In the genomic region with DNA sequence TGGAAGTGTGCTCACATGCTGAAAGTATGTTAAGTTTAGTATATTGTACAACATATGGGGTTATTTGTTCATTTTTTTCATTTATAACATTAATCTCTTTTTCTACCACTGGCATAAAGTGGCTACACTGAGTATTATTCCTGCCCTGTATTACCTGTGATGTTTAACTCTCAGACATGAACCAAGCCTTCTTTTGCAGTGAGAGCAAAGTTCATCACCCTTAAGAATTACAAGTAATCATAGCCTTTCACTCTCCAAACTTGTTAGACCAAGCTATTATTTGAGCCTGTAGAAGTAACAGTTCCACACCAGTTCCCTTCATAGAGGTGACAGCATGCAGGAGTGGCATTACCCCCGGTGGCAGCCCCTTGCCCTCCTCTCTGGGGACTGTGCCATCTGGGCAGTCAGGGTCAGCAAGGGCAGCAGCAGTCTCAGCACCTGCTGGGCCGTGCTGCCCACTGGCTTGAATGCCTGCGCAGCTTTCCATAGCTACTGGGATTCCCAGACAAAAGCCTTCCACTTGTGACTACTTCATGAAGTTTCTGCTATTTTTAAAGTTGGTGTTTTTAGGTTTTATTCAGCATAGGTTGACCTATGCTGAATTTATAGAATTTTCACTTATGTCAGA, we compare ENCODE assay signal across 15 cellular contexts.
DNase-seq lines count a peak whose midpoint lies in the region; ATAC-seq and TF ChIP-seq lines count a peak whose summit lies in the region.
"Had no signal": no experiment of that assay in that cellular context is flagged by ENCODE, and none has a peak within 500 bp of the region (broad histone marks: within the 10 kb centered on the region; RNA-seq: fewer than 3 reads in every experiment).

No MANE protein-coding gene starts in this region.

- H3K4me3 ChIP-seq in heart left ventricle (no peak overlapping the region), right atrium auricular region (no peak overlapping the region), SK-N-SH (ENCODE audit: low read depth in 2 of 2, low read length in 1 of 2) (no peak overlapping the region)

- H3K27me3 Mint-ChIP-seq in osteocyte (ENCODE audit: unreplicated experiment) = no peaks in the 10 kb centered on the region

- H3K4me3 Mint-ChIP-seq in osteocyte (ENCODE audit: unreplicated experiment) = no peak overlapping the region

- peaks cover 10% of the 10 kb centered on the region for H3K4me1 Mint-ChIP-seq in osteocyte (ENCODE audit: unreplicated experiment)

- H3K9me3 ChIP-seq in heart left ventricle (no peaks in the 10 kb centered on the region), right atrium auricular region (no peaks in the 10 kb centered on the region), SK-N-SH (no peaks in the 10 kb centered on the region)
- H3K9me3 ChIP-seq: Caco-2 had no signal

- H3K4me1 ChIP-seq in heart left ventricle (peaks cover 0 to 45% (median 23%) of the 10 kb centered on the region in 12 donors), right atrium auricular region (peaks cover 0 to 26% of the 10 kb centered on the region in 2 donors), SK-N-SH (ENCODE audit: control insufficient read depth in 1 of 2, insufficient read depth in 2 of 2, low read depth in 1 of 2, low read length in 1 of 2) (peaks cover 5 to 10% of the 10 kb centered on the region in 2 experiments; a peak in 2 of 4 replicates)
- H3K4me1 ChIP-seq: Caco-2 had no signal

- TF ChIP-seq CTCF in heart left ventricle (IDR thresholded peaks at IDR 0.05) = no peak
- TF ChIP-seq CTCF in right atrium auricular region (IDR thresholded peaks at IDR 0.05) = no peak
- no peak for TF ChIP-seq CTCF in osteocyte (IDR thresholded peaks at IDR 0.05)
- no peak for TF ChIP-seq CTCF in SK-N-SH (IDR thresholded peaks at IDR 0.05)

- peaks cover 4% of the 10 kb centered on the region for H3K36me3 Mint-ChIP-seq in osteocyte (ENCODE audit: unreplicated experiment)

- TF ChIP-seq EP300 in SK-N-SH (IDR thresholded peaks at IDR 0.05; ENCODE audit: borderline replicate concordance in 1 of 2, low read depth in 1 of 2, low read length in 1 of 2) = no peak

- TF ChIP-seq POLR2A in heart left ventricle (IDR thresholded peaks at IDR 0.05) = no peak

- CTCF ChIA-PET in SK-N-SH (lab: Yijun Ruan, JAX) = interaction anchor here (1.2 to 7.4 kb wide), 7 partner anchors 9 to 78 kb away, joined by 3 to 42 read pairs (median 4); no protein-coding TSS in a partner anchor

- H4K20me1 ChIP-seq in SK-N-SH (ENCODE audit: insufficient read depth) = no peaks in the 10 kb centered on the region

- H3K27me3 ChIP-seq in heart left ventricle = no peaks in the 10 kb centered on the region
- no peaks in the 10 kb centered on the region for H3K27me3 ChIP-seq in right atrium auricular region
- no peaks in the 10 kb centered on the region for H3K27me3 ChIP-seq in SK-N-SH (ENCODE audit: insufficient read depth)

- H2AFZ ChIP-seq in SK-N-SH (ENCODE audit: low read depth) = no peak overlapping the region

- H3F3A ChIP-seq in SK-N-SH (replicated peaks; ENCODE audit: insufficient read depth) = peaks cover 7% of the 10 kb centered on the region

- POLR2A ChIA-PET in SK-N-SH (lab: Yijun Ruan, JAX) = no interaction called here

- H3K4me2 ChIP-seq in SK-N-SH = no peak overlapping the region

- peak in 1 of 4 donors; percentile 30 for ATAC-seq in heart left ventricle
- peak; percentile 86 for ATAC-seq in left colon
- no peak for ATAC-seq in left lobe of liver
- no peak for ATAC-seq in GM19463 (IDR thresholded peaks at IDR 0.05; ENCODE audit: unreplicated experiment)

- H3K27ac Mint-ChIP-seq in osteocyte (ENCODE audit: unreplicated experiment) = no peak overlapping the region

- DNase-seq in heart left ventricle = no peak
- DNase-seq in right atrium auricular region (ENCODE audit: low spot score) = no peak
- DNase-seq in left colon = no peak
- peak; percentile 42 for DNase-seq in osteocyte (ENCODE audit: extremely low spot score, unreplicated experiment)
- DNase-seq in hepatic stellate cell (ENCODE audit: low spot score) = no peak
- DNase-seq in SK-N-SH = no peak
- DNase-seq in left lobe of liver (ENCODE audit: low spot score) = no peak
- DNase-seq: Caco-2, H7, NCI-H1048, NCI-H1436 treated with DMSO at 0.1 percent for 48 hours, NCI-H2029 treated with DMSO at 0.1 percent for 48 hours, NCI-H82 had no signal

- H3K79me2 ChIP-seq in SK-N-SH (ENCODE audit: insufficient read depth) = peaks cover 17% of the 10 kb centered on the region; the same call in 1 of the 2 replicates

- no peak for TF ChIP-seq RAD21 in SK-N-SH (IDR thresholded peaks at IDR 0.05; ENCODE audit: low read length)

- 46 to 71% (median 62%) methylated on average over 3 of the region's 3 CpGs for WGBS in heart left ventricle, 4 donors
- 89% methylated on average over 3 of the region's 3 CpGs for WGBS in SK-N-SH (ENCODE audit: low lambda C conversion rate)

- H3K9me2 ChIP-seq in SK-N-SH = no peaks in the 10 kb centered on the region

- H3K36me3 ChIP-seq in heart left ventricle (peaks cover 0 to 37% (median 21%) of the 10 kb centered on the region in 9 donors), right atrium auricular region (peaks cover 8% of the 10 kb centered on the region), SK-N-SH (replicated peaks in 1 of 2; ENCODE audit: control insufficient read depth in 1 of 2, insufficient read depth in 2 of 2, low read length in 1 of 2) (peaks cover 13 to 19% of the 10 kb centered on the region in 2 experiments)

- H3K9me3 Mint-ChIP-seq in osteocyte (ENCODE audit: unreplicated experiment) = no peaks in the 10 kb centered on the region

- peak overlapping the region in 10 of 12 donors; percentile 23 to 72 (median 66) for H3K27ac ChIP-seq in heart left ventricle
- peak overlapping the region in 1 of 2 donors; percentile 69 for H3K27ac ChIP-seq in right atrium auricular region
- H3K27ac ChIP-seq in SK-N-SH (ENCODE audit: low read depth in 2 of 2, low read length in 1 of 2) = no peak overlapping the region; a peak in 1 of 4 replicates
- H3K27ac ChIP-seq: C4-2B had no signal

- intact Hi-C loops in heart left ventricle (cut with DNase I) (no loop called here), left colon (cut with DNase I, micrococcal nuclease) (no loop called here)

- no peak overlapping the region for H3K9ac ChIP-seq in SK-N-SH

TF ChIP-seq in SK-N-SH, 30 proteins besides CTCF, POLR2A, EP300 and RAD21:
- no peak for TF ChIP-seq TAF1 (IDR thresholded peaks at IDR 0.05; ENCODE audit: borderline replicate concordance, low read depth, low read length)
- TF ChIP-seq POLR2AphosphoS5 (IDR thresholded peaks at IDR 0.05; ENCODE audit: low read depth, low read length) = no peak
- TF ChIP-seq SIN3A (IDR thresholded peaks at IDR 0.05; ENCODE audit: borderline replicate concordance, low read depth, low read length) = no peak
- TF ChIP-seq, protein P1, sequence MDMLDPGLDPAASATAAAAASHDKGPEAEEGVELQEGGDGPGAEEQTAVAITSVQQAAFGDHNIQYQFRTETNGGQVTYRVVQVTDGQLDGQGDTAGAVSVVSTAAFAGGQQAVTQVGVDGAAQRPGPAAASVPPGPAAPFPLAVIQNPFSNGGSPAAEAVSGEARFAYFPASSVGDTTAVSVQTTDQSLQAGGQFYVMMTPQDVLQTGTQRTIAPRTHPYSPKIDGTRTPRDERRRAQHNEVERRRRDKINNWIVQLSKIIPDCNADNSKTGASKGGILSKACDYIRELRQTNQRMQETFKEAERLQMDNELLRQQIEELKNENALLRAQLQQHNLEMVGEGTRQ (IDR thresholded peaks at IDR 0.05; ENCODE audit: borderline replicate concordance, low read depth, low read length) = no peak
- no peak for TF ChIP-seq IRF3 (IDR thresholded peaks at IDR 0.05; ENCODE audit: low read depth, low read length)
- no peak for TF ChIP-seq NRF1 (IDR thresholded peaks at IDR 0.05; ENCODE audit: low read depth, low read length)
- TF ChIP-seq, protein P2, sequence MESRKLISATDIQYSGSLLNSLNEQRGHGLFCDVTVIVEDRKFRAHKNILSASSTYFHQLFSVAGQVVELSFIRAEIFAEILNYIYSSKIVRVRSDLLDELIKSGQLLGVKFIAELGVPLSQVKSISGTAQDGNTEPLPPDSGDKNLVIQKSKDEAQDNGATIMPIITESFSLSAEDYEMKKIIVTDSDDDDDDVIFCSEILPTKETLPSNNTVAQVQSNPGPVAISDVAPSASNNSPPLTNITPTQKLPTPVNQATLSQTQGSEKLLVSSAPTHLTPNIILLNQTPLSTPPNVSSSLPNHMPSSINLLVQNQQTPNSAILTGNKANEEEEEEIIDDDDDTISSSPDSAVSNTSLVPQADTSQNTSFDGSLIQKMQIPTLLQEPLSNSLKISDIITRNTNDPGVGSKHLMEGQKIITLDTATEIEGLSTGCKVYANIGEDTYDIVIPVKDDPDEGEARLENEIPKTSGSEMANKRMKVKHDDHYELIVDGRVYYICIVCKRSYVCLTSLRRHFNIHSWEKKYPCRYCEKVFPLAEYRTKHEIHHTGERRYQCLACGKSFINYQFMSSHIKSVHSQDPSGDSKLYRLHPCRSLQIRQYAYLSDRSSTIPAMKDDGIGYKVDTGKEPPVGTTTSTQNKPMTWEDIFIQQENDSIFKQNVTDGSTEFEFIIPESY (IDR thresholded peaks at IDR 0.05; ENCODE audit: borderline replicate concordance, low read depth) = no peak
- no peak for TF ChIP-seq TEAD4 (IDR thresholded peaks at IDR 0.05; ENCODE audit: borderline replicate concordance, insufficient read depth)
- no peak for TF ChIP-seq GABPA (IDR thresholded peaks at IDR 0.05; ENCODE audit: low read depth)
- TF ChIP-seq FOSL2 (IDR thresholded peaks at IDR 0.05; ENCODE audit: borderline replicate concordance, low read depth) = no peak
- no peak for TF ChIP-seq YY1 (IDR thresholded peaks at IDR 0.05; ENCODE audit: low read depth)
- no peak for TF ChIP-seq JUND (IDR thresholded peaks at IDR 0.05)
- no peak for TF ChIP-seq ELF1 (IDR thresholded peaks at IDR 0.05)
- no peak for TF ChIP-seq FOXJ3 (CRISPR knock-in tag; IDR thresholded peaks at IDR 0.05)
- TF ChIP-seq RCOR1 (IDR thresholded peaks at IDR 0.05; ENCODE audit: low read length) = no peak

Comparison
In these comparisons a context has a peak if more than half of its experiments do, and no peak if none do; other contexts are left out.
1. H3K27ac ChIP-seq: peak in heart left ventricle (10 of 12); none in SK-N-SH (0 of 2).